In the genomic region with DNA sequence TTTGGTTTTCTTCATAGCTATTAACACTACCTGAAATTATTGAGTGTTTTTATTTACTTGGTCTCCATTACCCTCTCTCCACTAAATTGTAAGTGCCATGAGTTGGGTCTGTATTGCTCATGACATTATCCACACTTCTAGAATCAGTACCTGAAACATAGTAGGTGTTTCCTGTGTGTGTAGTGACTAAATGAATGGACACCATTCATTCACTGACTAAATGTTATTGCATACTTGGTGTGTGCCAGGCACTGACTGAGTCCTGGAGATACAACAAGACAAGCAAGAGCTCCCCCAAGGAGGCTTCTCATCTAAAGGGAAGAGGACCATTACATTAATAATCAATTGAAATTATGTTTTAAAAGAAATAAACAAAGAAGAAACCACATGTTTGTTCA, we compare ENCODE assay signal across 14 cellular contexts.
"Had no signal": no experiment of that assay in that cellular context is flagged by ENCODE, and none has a peak within 500 bp of the region (broad histone marks: within the 10 kb centered on the region; RNA-seq: fewer than 3 reads in every experiment).

No MANE protein-coding gene starts in this region.

- H3K9me3 Mint-ChIP-seq: activated naive CD4-positive, alpha-beta T cell treated with anti-CD3 and anti-CD28 coated beads, Interleukin-2, amount 50 U/mL, for 24 hours; immature natural killer cell had no signal

- H3K4me3 Mint-ChIP-seq: activated naive CD4-positive, alpha-beta T cell treated with anti-CD3 and anti-CD28 coated beads, Interleukin-2, amount 50 U/mL, for 24 hours; immature natural killer cell; naive thymus-derived CD4-positive, alpha-beta T cell had no signal

- H3K27ac Mint-ChIP-seq: activated naive CD4-positive, alpha-beta T cell treated with anti-CD3 and anti-CD28 coated beads, Interleukin-2, amount 50 U/mL, for 24 hours; naive thymus-derived CD4-positive, alpha-beta T cell had no signal

- DNase-seq: activated CD4-positive, alpha-beta T cell treated with anti-CD3 and anti-CD28 coated beads, Interleukin-2, amount 50 U/mL, for 48 hours; activated CD8-positive, alpha-beta memory T cell treated with anti-CD3 and anti-CD28 coated beads, Interleukin-2, amount 50 U/mL, for 48 hours; anterior cingulate cortex; cerebellar nuclear complex; dermis blood vessel endothelial cell; glutamatergic neuron; immature natural killer cell; left cardiac atrium; naive thymus-derived CD4-positive, alpha-beta T cell; posterior cingulate gyrus; stimulated activated CD4-positive, alpha-beta T cell treated with anti-CD3 and anti-CD28 coated beads, Interleukin-4, amount 100 ng/mL, for 4 hours; substantia nigra; transverse colon had no signal

- H3K27me3 Mint-ChIP-seq: activated naive CD4-positive, alpha-beta T cell treated with anti-CD3 and anti-CD28 coated beads, Interleukin-2, amount 50 U/mL, for 24 hours had no signal

- H3K36me3 Mint-ChIP-seq: activated naive CD4-positive, alpha-beta T cell treated with anti-CD3 and anti-CD28 coated beads, Interleukin-2, amount 50 U/mL, for 24 hours; immature natural killer cell; naive thymus-derived CD4-positive, alpha-beta T cell had no signal

- H3K9me3 ChIP-seq: transverse colon had no signal

- ATAC-seq: left cardiac atrium had no signal

- H3K4me1 Mint-ChIP-seq: activated naive CD4-positive, alpha-beta T cell treated with anti-CD3 and anti-CD28 coated beads, Interleukin-2, amount 50 U/mL, for 24 hours; immature natural killer cell had no signal
